In genomic region chr5:69367697-69368279, GRCh38 we compare ENCODE assay signal across 1 cellular context.
TF ChIP-seq lines count a peak whose summit lies in the region.

No MANE protein-coding gene starts in this region.

TF ChIP-seq in K562, 482 proteins besides CTCF, POLR2A, EP300 and RAD21 (continued from another document):
- TF ChIP-seq, protein P1, sequence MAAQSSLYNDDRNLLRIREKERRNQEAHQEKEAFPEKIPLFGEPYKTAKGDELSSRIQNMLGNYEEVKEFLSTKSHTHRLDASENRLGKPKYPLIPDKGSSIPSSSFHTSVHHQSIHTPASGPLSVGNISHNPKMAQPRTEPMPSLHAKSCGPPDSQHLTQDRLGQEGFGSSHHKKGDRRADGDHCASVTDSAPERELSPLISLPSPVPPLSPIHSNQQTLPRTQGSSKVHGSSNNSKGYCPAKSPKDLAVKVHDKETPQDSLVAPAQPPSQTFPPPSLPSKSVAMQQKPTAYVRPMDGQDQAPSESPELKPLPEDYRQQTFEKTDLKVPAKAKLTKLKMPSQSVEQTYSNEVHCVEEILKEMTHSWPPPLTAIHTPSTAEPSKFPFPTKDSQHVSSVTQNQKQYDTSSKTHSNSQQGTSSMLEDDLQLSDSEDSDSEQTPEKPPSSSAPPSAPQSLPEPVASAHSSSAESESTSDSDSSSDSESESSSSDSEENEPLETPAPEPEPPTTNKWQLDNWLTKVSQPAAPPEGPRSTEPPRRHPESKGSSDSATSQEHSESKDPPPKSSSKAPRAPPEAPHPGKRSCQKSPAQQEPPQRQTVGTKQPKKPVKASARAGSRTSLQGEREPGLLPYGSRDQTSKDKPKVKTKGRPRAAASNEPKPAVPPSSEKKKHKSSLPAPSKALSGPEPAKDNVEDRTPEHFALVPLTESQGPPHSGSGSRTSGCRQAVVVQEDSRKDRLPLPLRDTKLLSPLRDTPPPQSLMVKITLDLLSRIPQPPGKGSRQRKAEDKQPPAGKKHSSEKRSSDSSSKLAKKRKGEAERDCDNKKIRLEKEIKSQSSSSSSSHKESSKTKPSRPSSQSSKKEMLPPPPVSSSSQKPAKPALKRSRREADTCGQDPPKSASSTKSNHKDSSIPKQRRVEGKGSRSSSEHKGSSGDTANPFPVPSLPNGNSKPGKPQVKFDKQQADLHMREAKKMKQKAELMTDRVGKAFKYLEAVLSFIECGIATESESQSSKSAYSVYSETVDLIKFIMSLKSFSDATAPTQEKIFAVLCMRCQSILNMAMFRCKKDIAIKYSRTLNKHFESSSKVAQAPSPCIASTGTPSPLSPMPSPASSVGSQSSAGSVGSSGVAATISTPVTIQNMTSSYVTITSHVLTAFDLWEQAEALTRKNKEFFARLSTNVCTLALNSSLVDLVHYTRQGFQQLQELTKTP (IDR thresholded peaks at IDR 0.05; ENCODE audit: low read depth in 1 of 2, partially characterized antibody in 2 of 2), result no peak
- TF ChIP-seq ZNF764 (CRISPR knock-in tag; IDR thresholded peaks at IDR 0.05; ENCODE audit: low read depth), result no peak
- TF ChIP-seq SRSF3 (IDR thresholded peaks at IDR 0.05; ENCODE audit: insufficient read depth, low read length), result no peak
- TF ChIP-seq ZNF175 (CRISPR knock-in tag; IDR thresholded peaks at IDR 0.05; ENCODE audit: low read depth), result no peak
- TF ChIP-seq HIVEP1 (CRISPR knock-in tag; IDR thresholded peaks at IDR 0.05), result no peak
- no peak for TF ChIP-seq TRIM24 (IDR thresholded peaks at IDR 0.05)
- no peak for TF ChIP-seq ZNF224 (CRISPR knock-in tag; IDR thresholded peaks at IDR 0.05)
- TF ChIP-seq ZNF561 (CRISPR knock-in tag; conservative IDR thresholded peaks at IDR 0.05), result no peak
- TF ChIP-seq ZC3H4 (CRISPR knock-in tag; IDR thresholded peaks at IDR 0.05; ENCODE audit: borderline replicate concordance), result no peak
- no peak for TF ChIP-seq KDM2B (CRISPR knock-in tag; IDR thresholded peaks at IDR 0.05)
- TF ChIP-seq CREM (IDR thresholded peaks at IDR 0.05; ENCODE audit: low read depth), result no peak
- TF ChIP-seq ZNF740 (CRISPR knock-in tag; IDR thresholded peaks at IDR 0.05), result no peak
- no peak for TF ChIP-seq ZNF740 (tag; IDR thresholded peaks at IDR 0.05)
- TF ChIP-seq, protein P2, sequence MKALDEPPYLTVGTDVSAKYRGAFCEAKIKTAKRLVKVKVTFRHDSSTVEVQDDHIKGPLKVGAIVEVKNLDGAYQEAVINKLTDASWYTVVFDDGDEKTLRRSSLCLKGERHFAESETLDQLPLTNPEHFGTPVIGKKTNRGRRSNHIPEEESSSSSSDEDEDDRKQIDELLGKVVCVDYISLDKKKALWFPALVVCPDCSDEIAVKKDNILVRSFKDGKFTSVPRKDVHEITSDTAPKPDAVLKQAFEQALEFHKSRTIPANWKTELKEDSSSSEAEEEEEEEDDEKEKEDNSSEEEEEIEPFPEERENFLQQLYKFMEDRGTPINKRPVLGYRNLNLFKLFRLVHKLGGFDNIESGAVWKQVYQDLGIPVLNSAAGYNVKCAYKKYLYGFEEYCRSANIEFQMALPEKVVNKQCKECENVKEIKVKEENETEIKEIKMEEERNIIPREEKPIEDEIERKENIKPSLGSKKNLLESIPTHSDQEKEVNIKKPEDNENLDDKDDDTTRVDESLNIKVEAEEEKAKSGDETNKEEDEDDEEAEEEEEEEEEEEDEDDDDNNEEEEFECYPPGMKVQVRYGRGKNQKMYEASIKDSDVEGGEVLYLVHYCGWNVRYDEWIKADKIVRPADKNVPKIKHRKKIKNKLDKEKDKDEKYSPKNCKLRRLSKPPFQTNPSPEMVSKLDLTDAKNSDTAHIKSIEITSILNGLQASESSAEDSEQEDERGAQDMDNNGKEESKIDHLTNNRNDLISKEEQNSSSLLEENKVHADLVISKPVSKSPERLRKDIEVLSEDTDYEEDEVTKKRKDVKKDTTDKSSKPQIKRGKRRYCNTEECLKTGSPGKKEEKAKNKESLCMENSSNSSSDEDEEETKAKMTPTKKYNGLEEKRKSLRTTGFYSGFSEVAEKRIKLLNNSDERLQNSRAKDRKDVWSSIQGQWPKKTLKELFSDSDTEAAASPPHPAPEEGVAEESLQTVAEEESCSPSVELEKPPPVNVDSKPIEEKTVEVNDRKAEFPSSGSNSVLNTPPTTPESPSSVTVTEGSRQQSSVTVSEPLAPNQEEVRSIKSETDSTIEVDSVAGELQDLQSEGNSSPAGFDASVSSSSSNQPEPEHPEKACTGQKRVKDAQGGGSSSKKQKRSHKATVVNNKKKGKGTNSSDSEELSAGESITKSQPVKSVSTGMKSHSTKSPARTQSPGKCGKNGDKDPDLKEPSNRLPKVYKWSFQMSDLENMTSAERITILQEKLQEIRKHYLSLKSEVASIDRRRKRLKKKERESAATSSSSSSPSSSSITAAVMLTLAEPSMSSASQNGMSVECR (CRISPR knock-in tag; IDR thresholded peaks at IDR 0.05), result 0 out of 2 replicates have a peak, but pooled peaks have one; percentile 49
- no peak for TF ChIP-seq ASH1L (IDR thresholded peaks at IDR 0.05; ENCODE audit: borderline replicate concordance, low read depth, partially characterized antibody)
- TF ChIP-seq ZNF445 (CRISPR knock-in tag; IDR thresholded peaks at IDR 0.05; ENCODE audit: low read depth), result no peak
